Comparison of ENCODE assay signal across 28 cellular contexts in genomic region chr1:147217142-147217541, GRCh38.
"Had no signal": no experiment of that assay in that cellular context is flagged by ENCODE, and none has a peak within 500 bp of the region (broad histone marks: within the 10 kb centered on the region; RNA-seq: fewer than 3 reads in every experiment).

No MANE protein-coding gene starts in this region.

- H3K9me3 ChIP-seq: colonic mucosa, esophagus muscularis mucosa, esophagus squamous epithelium, gastrocnemius medialis, gastroesophageal sphincter, heart left ventricle, heart right ventricle had no signal

- ATAC-seq: effector memory CD8-positive, alpha-beta T cell; esophagus mucosa; foreskin keratinocyte; gastrocnemius medialis; gastroesophageal sphincter; heart left ventricle; heart right ventricle had no signal

- H3K27me3 ChIP-seq: colonic mucosa, dorsolateral prefrontal cortex, esophagus muscularis mucosa, esophagus squamous epithelium, foreskin keratinocyte, gastrocnemius medialis, gastroesophageal sphincter, heart left ventricle, heart right ventricle had no signal

- DNase-seq: colonic mucosa; cortex of kidney; dermis blood vessel endothelial cell; dorsolateral prefrontal cortex; effector CD4-positive, alpha-beta T cell; effector CD8-positive, alpha-beta T cell; effector memory CD4-positive, alpha-beta T cell; effector memory CD8-positive, alpha-beta T cell; endodermal cell; erythroblast; esophagus squamous epithelium; foreskin fibroblast; foreskin keratinocyte; foreskin melanocyte; gastrocnemius medialis; glutamatergic neuron; head of caudate nucleus; heart left ventricle; heart right ventricle had no signal

- H3K4me3 ChIP-seq: colonic mucosa, coronary artery, dorsolateral prefrontal cortex, esophagus muscularis mucosa, esophagus squamous epithelium, gastrocnemius medialis, gastroesophageal sphincter, heart left ventricle, heart right ventricle had no signal

- FAIRE-seq: colon, endometrium, endothelial cell of umbilical vein, frontal cortex had no signal

- H3K27ac ChIP-seq: colonic mucosa, coronary artery, dorsolateral prefrontal cortex, epithelial cell of prostate, esophagus muscularis mucosa, esophagus squamous epithelium, foreskin keratinocyte, gastrocnemius medialis, gastroesophageal sphincter, heart left ventricle, heart right ventricle had no signal

- H3K36me3 ChIP-seq: colonic mucosa, gastrocnemius medialis had no signal

- H3K4me1 ChIP-seq: colonic mucosa, esophagus squamous epithelium, foreskin keratinocyte, gastrocnemius medialis, gastroesophageal sphincter, heart right ventricle had no signal
